15 cellular contexts compared by ENCODE assay signal in the genomic region with DNA sequence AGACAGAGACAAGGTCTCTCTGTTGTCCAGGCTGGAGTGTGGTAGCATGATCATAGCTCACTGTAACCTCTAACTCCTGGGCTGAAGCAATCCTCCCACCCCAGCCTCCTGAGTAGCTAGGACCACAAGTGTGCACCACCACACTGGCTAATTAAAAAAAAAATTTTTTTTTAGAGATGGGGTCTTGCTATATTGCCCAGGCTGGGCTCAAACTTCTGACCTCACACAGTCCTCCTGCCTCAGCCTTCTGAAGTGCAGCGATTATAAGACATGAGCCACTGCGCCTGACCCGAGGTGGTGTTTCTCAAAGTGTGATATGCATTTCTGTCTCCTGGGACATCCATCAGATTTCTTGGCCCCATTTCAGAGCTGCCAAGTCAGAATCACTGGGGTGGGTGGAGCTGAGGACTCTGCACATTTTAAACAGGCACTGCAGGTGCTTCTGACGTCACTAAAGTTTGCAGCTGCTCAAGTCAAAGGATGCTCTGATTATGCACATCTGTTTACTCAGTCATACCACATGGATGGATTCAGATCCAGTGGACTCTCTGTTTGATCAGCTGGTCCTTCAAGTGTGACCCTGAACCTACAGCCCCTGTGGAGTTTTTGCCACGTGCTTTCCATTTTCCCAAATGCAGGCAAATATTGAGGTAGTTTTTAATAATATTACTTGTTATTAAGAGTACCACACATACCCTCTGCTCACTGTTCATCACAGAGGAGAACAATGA. TPM values are rescaled to one million over a fixed set of nuclear protein-coding genes. Genes with fewer than 3 reads are reported as not detected.
A peak's percentile ranks its signal among the peaks of the same experiment; 100 is the strongest.
DNase-seq lines count a peak whose midpoint lies in the region; ATAC-seq, FAIRE-seq and TF ChIP-seq lines count a peak whose summit lies in the region.
"Had no signal": no experiment of that assay in that cellular context is flagged by ENCODE, and none has a peak within 500 bp of the region (broad histone marks: within the 10 kb centered on the region; RNA-seq: fewer than 3 reads in every experiment).

No MANE protein-coding gene starts in this region.

- H3K79me2 ChIP-seq in endothelial cell of umbilical vein (ENCODE audit: control insufficient read depth, insufficient read depth, low read length), result no peaks in the 10 kb centered on the region

- no peak for TF ChIP-seq POLR2A in A549 (IDR thresholded peaks at IDR 0.05; ENCODE audit: low read length)
- no peak for TF ChIP-seq POLR2A in endothelial cell of umbilical vein (IDR thresholded peaks at IDR 0.05; ENCODE audit: low read depth, low read length)
- TF ChIP-seq POLR2A in ovary (IDR thresholded peaks at IDR 0.05), result no peak

- CTCF ChIA-PET in A549 (lab: Yijun Ruan, JAX), result interaction anchor here (0.5 to 4.0 kb wide), 7 partner anchors 11 to 1547 kb away, joined by 3 to 16 read pairs (median 4); no protein-coding TSS in a partner anchor
- CTCF ChIA-PET in endothelial cell of umbilical vein (lab: Charles Lee), result interaction anchor here (0.6 to 1.3 kb wide), 5 partner anchors 10 to 700 kb away, joined by 3 to 4 read pairs (median 3); no protein-coding TSS in a partner anchor

- peak; percentile 71 to 82 for ATAC-seq in A549
- ATAC-seq: activated CD8-positive, alpha-beta memory T cell treated with anti-CD3 and anti-CD28 coated beads, Interleukin-2, amount 10 ng/mL, durations not matched to agents 7 days and 5 days; stimulated activated naive CD8-positive, alpha-beta T cell treated with anti-CD3 and anti-CD28 coated beads, Interleukin-15, Interleukin-2, amounts not matched to agents 100 U/mL and 50 U/mL, for 24 hours had no signal

- no peaks in the 10 kb centered on the region for H3K9me1 ChIP-seq in endothelial cell of umbilical vein (replicated peaks; ENCODE audit: control insufficient read depth, extremely low read depth, insufficient read depth, low read length)

- FAIRE-seq in A549 (lab: Jason Lieb, UNC) (peak; percentile 28), endothelial cell of umbilical vein (lab: Jason Lieb, UNC) (peak; percentile 4)

- H3K4me2 ChIP-seq in A549 (peak overlapping the region; percentile 71), endothelial cell of umbilical vein (ENCODE audit: insufficient read depth, low read length) (no peak overlapping the region)

- intact Hi-C loops in endothelial cell of umbilical vein (cut with micrococcal nuclease), result no loop called here
- intact Hi-C loops in ovary (cut with DNase I), result no loop called here

- no peak overlapping the region for H2AFZ ChIP-seq in endothelial cell of umbilical vein (ENCODE audit: low read depth, low read length)

- TF ChIP-seq EP300 in A549 (IDR thresholded peaks at IDR 0.05) (peak; percentile 81 to 84; a peak in 4 of 5 replicates), ovary (IDR thresholded peaks at IDR 0.05) (no peak)

- H3K4me1 ChIP-seq in A549, result peaks cover 95% of the 10 kb centered on the region
- peaks cover 6% of the 10 kb centered on the region for H3K4me1 ChIP-seq in endothelial cell of umbilical vein (ENCODE audit: control insufficient read depth, extremely low read depth, insufficient read depth, low read length)
- peaks cover 20% of the 10 kb centered on the region for H3K4me1 ChIP-seq in ovary (ENCODE audit: insufficient read depth)

- no peaks in the 10 kb centered on the region for H3K36me3 ChIP-seq in endothelial cell of umbilical vein (ENCODE audit: control insufficient read depth in 2 of 2, extremely low read depth in 1 of 2, insufficient read depth in 2 of 2, low read length in 2 of 2)
- no peaks in the 10 kb centered on the region for H3K36me3 ChIP-seq in ovary
- H3K36me3 ChIP-seq: WERI-Rb-1 had no signal

- no TSS peak for BruUV-seq in endothelial cell of umbilical vein (replicated peaks; lab: Mats Ljungman, UMichigan)

- H3K4me3 ChIP-seq in A549 (peak overlapping the region; percentile 7; the same call in 1 of the 3 replicates), endothelial cell of umbilical vein (replicated peaks in 1 of 3; ENCODE audit: insufficient read depth in 1 of 3, low read depth in 1 of 3, low read length in 3 of 3) (no peak overlapping the region), ovary (no peak overlapping the region)
- H3K4me3 ChIP-seq: smooth muscle cell had no signal

- peak; percentile 83 to 97 for DNase-seq in A549 (ENCODE audit: low read depth in 1 of 2, low spot score in 1 of 2)
- DNase-seq in LHCN-M2 (ENCODE audit: low read depth), result peak; percentile 48
- DNase-seq in NCI-H774 (lab: John Stamatoyannopoulos, UW), result peak; percentile 83
- DNase-seq in endothelial cell of umbilical vein (ENCODE audit: low read depth, low spot score), result no peak
- no peak for DNase-seq in activated effector memory CD4-positive, alpha-beta T cell treated with Interleukin-2 at 50 U/mL for 16 hours
- DNase-seq in EL, result no peak
- DNase-seq in NCI-H82 (lab: John Stamatoyannopoulos, UW), result no peak
- no peak for DNase-seq in ovary
- DNase-seq: activated CD8-positive, alpha-beta memory T cell treated with anti-CD3 and anti-CD28 coated beads, Interleukin-2, amount 10 ng/mL, durations not matched to agents 7 days and 5 days; activated naive CD4-positive, alpha-beta T cell treated with anti-CD3 and anti-CD28 coated beads, Interleukin-2, amount 50 U/mL, for 16 hours; DMS79; occipital lobe; stimulated activated naive CD8-positive, alpha-beta T cell treated with anti-CD3 and anti-CD28 coated beads, Interleukin-15, Interleukin-2, amounts not matched to agents 100 U/mL and 50 U/mL, for 24 hours; WERI-Rb-1 had no signal

- dilution Hi-C loops in endothelial cell of umbilical vein (cut with MboI; ENCODE audit: extremely low pct_ligation_motif_present, low sequenced_read_pairs), result no loop called here

- 13% methylated on average over 5 of the region's 5 CpGs for WGBS in A549 (ENCODE audit: missing lambda C conversion rate)
- 62 to 73% (median 64%) methylated on average over 5 of the region's 5 CpGs for WGBS in ovary, 3 donors

- H3K27me3 ChIP-seq in endothelial cell of umbilical vein (ENCODE audit: control insufficient read depth in 2 of 2, insufficient read depth in 2 of 2, low read length in 2 of 2), result no peaks in the 10 kb centered on the region
- H3K27me3 ChIP-seq in ovary, result no peaks in the 10 kb centered on the region

- TF ChIP-seq CTCF in A549 (IDR thresholded peaks at IDR 0.05) (no peak), endothelial cell of umbilical vein (IDR thresholded peaks at IDR 0.05; ENCODE audit: extremely low read depth in 1 of 2, insufficient read depth in 1 of 2, low read depth in 1 of 2, low read length in 2 of 2) (no peak), ovary (IDR thresholded peaks at IDR 0.05) (no peak)

- peak in 1 of 2 experiments; percentile 46; a peak in 3 of 5 replicates for TF ChIP-seq RAD21 in A549 (conservative IDR thresholded peaks at IDR 0.05 in 1 of 2, IDR thresholded peaks at IDR 0.05 in 1 of 2)

- H3K9me3 ChIP-seq in A549, result no peaks in the 10 kb centered on the region
- no peaks in the 10 kb centered on the region for H3K9me3 ChIP-seq in endothelial cell of umbilical vein (replicated peaks; ENCODE audit: control insufficient read depth, insufficient read depth, low read length)
- no peaks in the 10 kb centered on the region for H3K9me3 ChIP-seq in ovary

- no peak overlapping the region for H3K9ac ChIP-seq in endothelial cell of umbilical vein (replicated peaks; ENCODE audit: extremely low read depth, insufficient read depth, low read length)

- peak overlapping the region; percentile 83 to 90 for H3K27ac ChIP-seq in A549
- H3K27ac ChIP-seq in endothelial cell of umbilical vein (ENCODE audit: insufficient read depth, low read depth, low read length), result no peak overlapping the region
- no peak overlapping the region for H3K27ac ChIP-seq in ovary
- H3K27ac ChIP-seq: WERI-Rb-1 had no signal

- H4K20me1 ChIP-seq in endothelial cell of umbilical vein (replicated peaks; ENCODE audit: control insufficient read depth, extremely low read depth, insufficient read depth, low read length), result no peaks in the 10 kb centered on the region

- POLR2A ChIA-PET in A549 (lab: Yijun Ruan, JAX) (interaction anchor here (1.5 to 2.9 kb wide), 4 partner anchors 10 to 340 kb away, joined by 5 to 25 read pairs (median 10); partner anchors contain the start of gene TGFB2), endothelial cell of umbilical vein (lab: Charles Lee) (no interaction called here)

TF ChIP-seq in A549, 52 proteins besides CTCF, POLR2A, EP300 and RAD21 (continues in another document):
- TF ChIP-seq ZC3H11A (IDR thresholded peaks at IDR 0.05) (no peak), POLR2AphosphoS2 (conservative IDR thresholded peaks at IDR 0.05; ENCODE audit: low read length) (no peak), BHLHE40 (IDR thresholded peaks at IDR 0.05; ENCODE audit: low read depth, low read length) (peak; percentile 36; the same call in 1 of the 2 replicates), FOSB (CRISPR knock-in tag; IDR thresholded peaks at IDR 0.05) (no peak), MYC (IDR thresholded peaks at IDR 0.05; ENCODE audit: borderline replicate concordance, low read length) (0 out of 2 replicates have a peak, but pooled peaks have one; percentile 17)

TF ChIP-seq in endothelial cell of umbilical vein, 7 proteins besides CTCF, POLR2A, EP300 and RAD21 (continues in another document):
- no peak for TF ChIP-seq JUN (IDR thresholded peaks at IDR 0.05; ENCODE audit: borderline replicate concordance, insufficient read depth, insufficient read length, low read depth)
- TF ChIP-seq EZH2 (IDR thresholded peaks at IDR 0.05; ENCODE audit: borderline replicate concordance, low read depth, low read length, severe bottlenecking), result no peak
- TF ChIP-seq MYC (IDR thresholded peaks at IDR 0.05; ENCODE audit: low read depth, low read length), result no peak

RNA-seq across cellular contexts. Expression of gene TGFB2, which starts 21.4 kb away (rescaled TPM):
- polyA plus RNA-seq in A549 (2011; rRNA removed) (65.8 and 67.6 TPM in 2 replicates), A549 (2017; fragmentation: RNase III; extraction: RNeasy Plus Mini Kit Qiagen cat#74134 plus additional on column Dnase treatment) (29.7 to 40.6 TPM (median 34.0 TPM) in 3 replicates), endothelial cell of umbilical vein (21.2 TPM in 2 replicates), ovary (10 to 100 TPM in 1 of 2 donors, 1 to 10 TPM in 1; 3.8 to 11.7 TPM)
- polyA plus RNA-seq in A549 (2012; cell fraction: cytosol; rRNA removed), result 7.8 and 9.4 TPM in 2 replicates
- polyA plus RNA-seq in A549 (2012; cell fraction: nucleus; rRNA removed), result 9.4 and 13.3 TPM in 2 replicates
- polyA minus RNA-seq in A549 (2011; rRNA and poly(A)+ RNA removed), result 33.4 and 43.9 TPM in 2 replicates
- total RNA-seq in LHCN-M2 (2014; rRNA removed) (5.1 and 7.7 TPM in 2 replicates), endothelial cell of umbilical vein (31.5 and 43.5 TPM in 2 replicates), ovary (10 to 100 TPM in 3 of 7 donors, 1 to 10 TPM in 4; 5.1 to 29.4 (median 9.3) TPM)
- 36.3 TPM for polyA plus RNA-seq in LHCN-M2 (2012)
- 19.7 and 27.7 TPM in 2 replicates for polyA plus RNA-seq in endothelial cell of umbilical vein (2011; cell fraction: cytosol; rRNA removed)
- polyA plus RNA-seq in endothelial cell of umbilical vein (2011; cell fraction: nucleus; rRNA removed), result 30.8 and 39.2 TPM in 2 replicates
- 56.7 and 63.7 TPM in 2 replicates for polyA plus RNA-seq in endothelial cell of umbilical vein (2012)
- polyA minus RNA-seq in endothelial cell of umbilical vein, result 62.2 and 63.2 TPM in 2 replicates
- not detected for polyA minus RNA-seq in endothelial cell of umbilical vein (2011; cell fraction: cytosol; rRNA and poly(A)+ RNA removed)
- polyA minus RNA-seq in endothelial cell of umbilical vein (2011; cell fraction: nucleus; rRNA and poly(A)+ RNA removed), result 60.3 and 100 TPM in 2 replicates
- total RNA-seq: activated CD8-positive, alpha-beta memory T cell treated with anti-CD3 and anti-CD28 coated beads, Interleukin-2, amount 10 ng/mL, durations not matched to agents 7 days and 5 days had no signal

Comparison
In these comparisons a context has a peak if more than half of its experiments do, and no peak if none do; other contexts are left out.
1. DNase-seq: peak in A549 (2 of 2), LHCN-M2 (single experiment) and NCI-H774 (single experiment); none in endothelial cell of umbilical vein (single experiment), activated effector memory CD4-positive, alpha-beta T cell treated with Interleukin-2 at 50 U/mL for 16 hours (single experiment), EL (single experiment), NCI-H82 (single experiment) and ovary (0 of 5).
2. H3K27ac ChIP-seq: peak in A549 (2 of 2); none in endothelial cell of umbilical vein (single experiment) and ovary (0 of 2).